Comparison of ENCODE assay signal across 19 cellular contexts in the genomic region with DNA sequence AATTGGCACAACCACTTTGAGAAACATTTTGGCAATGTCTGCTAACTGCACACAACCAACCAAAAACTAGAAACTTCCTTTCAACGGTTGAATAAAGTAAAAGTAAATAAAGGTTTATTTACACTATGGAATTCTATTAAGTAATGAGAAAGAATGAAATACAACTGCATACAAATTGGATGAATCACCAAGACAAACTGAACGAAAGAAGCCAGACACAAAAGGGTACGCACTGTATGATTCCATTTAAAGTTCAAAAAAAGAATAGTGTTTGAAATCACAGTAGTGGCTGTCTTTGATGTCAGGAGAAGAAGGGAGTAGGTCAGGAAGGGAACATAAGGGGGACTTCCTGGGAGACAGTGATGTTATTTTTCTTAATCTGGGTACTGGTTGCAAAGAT. TPM values are rescaled to one million over a fixed set of nuclear protein-coding genes. Genes with fewer than 3 reads are reported as not detected.
DNase-seq lines count a peak whose midpoint lies in the region; ATAC-seq, FAIRE-seq and TF ChIP-seq lines count a peak whose summit lies in the region.
"Had no signal": no experiment of that assay in that cellular context is flagged by ENCODE, and none has a peak within 500 bp of the region (broad histone marks: within the 10 kb centered on the region; RNA-seq: fewer than 3 reads in every experiment).

No MANE protein-coding gene starts in this region.

- ATAC-seq in left lung (peak; percentile 71), GM18861 (IDR thresholded peaks at IDR 0.05; ENCODE audit: unreplicated experiment) (no peak)
- ATAC-seq: GM23338, K562 had no signal

- 72 to 91% (median 85%) methylated on average over 3 of the region's 3 CpGs for WGBS in spleen, 5 donors

- H3K36me3 ChIP-seq in bronchial epithelial cell (ENCODE audit: control insufficient read depth, insufficient read depth, low read length) (no peaks in the 10 kb centered on the region), left lung (no peaks in the 10 kb centered on the region), spleen (no peaks in the 10 kb centered on the region)
- H3K36me3 ChIP-seq: Peyer's patch had no signal

- intact Hi-C loops in left lung (cut with DNase I) (no loop called here), spleen (cut with DNase I; ENCODE audit: low total_unique reads) (no loop called here)

- peak; percentile 3 for DNase-seq in EH (ENCODE audit: low read depth)
- peak; percentile 42 for DNase-seq in M059J (ENCODE audit: low read depth)
- DNase-seq in bronchial epithelial cell (ENCODE audit: low read depth) = peak; percentile 82
- no peak for DNase-seq in left lung
- DNase-seq in spleen = no peak
- DNase-seq in AG20443 (ENCODE audit: low spot score) = no peak
- DNase-seq in NAMALWA (ENCODE audit: low spot score) = no peak
- DNase-seq: ACHN, NCI-H1048, NCI-H146, NCI-H2081 treated with DMSO at 0.1 percent for 48 hours, NCI-H524, Peyer's patch, SHP77 treated with DMSO at 0.1 percent for 48 hours had no signal

- FAIRE-seq in bronchial epithelial cell (lab: Jason Lieb, UNC) = no peak
- FAIRE-seq: G401.6, K562 had no signal

- H3K4me1 ChIP-seq in left lung (no peaks in the 10 kb centered on the region), spleen (no peaks in the 10 kb centered on the region)
- H3K4me1 ChIP-seq: Peyer's patch had no signal

- H3K27ac ChIP-seq in left lung (no peak overlapping the region), spleen (no peak overlapping the region)
- H3K27ac ChIP-seq: Peyer's patch had no signal

- H3K9me3 ChIP-seq in left lung (peaks cover 0 to 2% of the 10 kb centered on the region in 2 donors), spleen (peaks cover 0 to 9% (median 0%) of the 10 kb centered on the region in 8 donors)
- H3K9me3 ChIP-seq: Peyer's patch had no signal

- TF ChIP-seq CTCF in bronchial epithelial cell (IDR thresholded peaks at IDR 0.05; ENCODE audit: insufficient read depth, low read length, severe bottlenecking) (no peak), left lung (IDR thresholded peaks at IDR 0.05) (no peak), spleen (IDR thresholded peaks at IDR 0.05 in 8 of 11, conservative IDR thresholded peaks at IDR 0.05 in 3 of 11) (no peak)

- TF ChIP-seq POLR2A in spleen (IDR thresholded peaks at IDR 0.05) = no peak

- H3K27me3 ChIP-seq in bronchial epithelial cell (ENCODE audit: control insufficient read depth, insufficient read depth, low read length) (no peaks in the 10 kb centered on the region), left lung (no peaks in the 10 kb centered on the region), spleen (replicated peaks in 1 of 7) (peaks cover 0 to 20% (median 0%) of the 10 kb centered on the region in 7 donors)
- H3K27me3 ChIP-seq: Peyer's patch had no signal

- H3K4me3 ChIP-seq in bronchial epithelial cell (ENCODE audit: low read depth, low read length) (no peak overlapping the region), left lung (no peak overlapping the region), spleen (no peak overlapping the region)
- H3K4me3 ChIP-seq: GM23338, K562, Peyer's patch had no signal

RNA-seq across cellular contexts. Expression of a gene that starts 46.5 kb away (rescaled TPM):
- not detected in 2 replicates for total RNA-seq in M059J (2014; rRNA removed; shearing (Covaris generic))
- total RNA-seq in bronchial epithelial cell = not detected in 2 replicates
- not detected for total RNA-seq in left lung
- total RNA-seq in spleen = not detected
- not detected for polyA plus RNA-seq in spleen
- total RNA-seq: Caco-2, GM23338, K562 had no signal
- polyA plus RNA-seq: GM23338, K562 had no signal

Comparison
In these comparisons a context has a peak if more than half of its experiments do, and no peak if none do; other contexts are left out.
1. DNase-seq: peak in EH (single experiment), M059J (single experiment) and bronchial epithelial cell (single experiment); none in left lung (0 of 2), spleen (single experiment), AG20443 (single experiment) and NAMALWA (single experiment).